8 cellular contexts compared by ENCODE assay signal in the genomic region with DNA sequence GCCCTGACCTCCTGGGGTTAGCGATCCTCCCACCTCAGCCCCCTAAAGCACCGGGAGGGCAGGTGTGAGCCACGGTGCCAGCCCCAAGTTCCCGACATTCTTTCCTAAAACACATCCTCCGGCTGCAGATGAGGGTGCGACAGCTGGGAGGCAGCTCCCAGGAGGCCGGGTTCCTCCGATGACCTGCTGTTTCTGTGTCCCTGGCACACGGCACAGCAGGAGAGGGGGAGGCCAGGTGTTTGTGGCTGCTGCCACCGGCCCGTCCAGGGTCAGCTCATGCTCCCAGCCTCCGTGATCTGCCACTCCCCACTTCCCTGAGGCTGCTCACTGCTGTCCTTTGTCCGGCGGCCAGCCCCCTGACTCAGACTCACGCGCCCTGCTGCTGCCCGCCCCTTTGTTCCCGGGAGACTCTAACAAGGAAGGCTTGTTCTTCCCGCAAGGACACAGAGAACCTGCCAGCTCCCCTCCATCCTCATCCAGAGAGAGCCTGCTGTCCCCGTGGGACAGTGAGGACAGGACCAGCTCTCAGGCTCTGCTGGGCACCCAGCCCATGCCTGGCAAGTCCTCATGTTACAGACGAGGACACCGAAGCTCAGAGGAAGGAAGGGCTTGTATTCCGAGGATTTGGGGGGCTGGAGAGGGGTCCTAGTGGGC.
DNase-seq lines count a peak whose midpoint lies in the region; TF ChIP-seq lines count a peak whose summit lies in the region.

No MANE protein-coding gene starts in this region.

- no peak for TF ChIP-seq CTCF in foreskin fibroblast (IDR thresholded peaks at IDR 0.05; ENCODE audit: low read depth, low read length)

- DNase-seq in ELR (ENCODE audit: low read depth), result peak; percentile 74
- DNase-seq in NCI-H748 (lab: John Stamatoyannopoulos, UW; ENCODE audit: unreplicated experiment), result peak; percentile 71
- peak; percentile 55 to 69 for DNase-seq in foreskin fibroblast
- DNase-seq in posterior cingulate gyrus, result peak; percentile 53 to 98 (median 89)
- no peak for DNase-seq in NCI-H2196 treated with DMSO at 0.1 percent for 48 hours (lab: John Stamatoyannopoulos, UW; ENCODE audit: unreplicated experiment)
- DNase-seq in stimulated activated CD4-positive, alpha-beta T cell treated with anti-CD3 and anti-CD28 coated beads, Interleukin-2, amount 100 ng/mL, for 24 hours, result no peak
- no peak for DNase-seq in NCI-H446 (lab: John Stamatoyannopoulos, UW)
- DNase-seq in NAMALWA (ENCODE audit: low spot score), result no peak

- H3K4me3 ChIP-seq in foreskin fibroblast (ENCODE audit: low read depth in 1 of 2, low read length in 2 of 2), result peak overlapping the region in 1 of 2 donors; percentile 37

- intact Hi-C loops in posterior cingulate gyrus (cut with DNase I), result loop anchor here (10.0 kb wide), 1 partner anchor 141 kb away; a partner anchor contains a TSS

Comparison
In these comparisons a context has a peak if more than half of its experiments do, and no peak if none do; other contexts are left out.
1. DNase-seq: peak in ELR (single experiment), NCI-H748 (single experiment), foreskin fibroblast (2 of 2) and posterior cingulate gyrus (10 of 10); none in NCI-H2196 treated with DMSO at 0.1 percent for 48 hours (single experiment), stimulated activated CD4-positive, alpha-beta T cell treated with anti-CD3 and anti-CD28 coated beads, Interleukin-2, amount 100 ng/mL, for 24 hours (0 of 2), NCI-H446 (0 of 2) and NAMALWA (single experiment).